Comparison of ENCODE assay signal across 1 cellular context in the genomic region with DNA sequence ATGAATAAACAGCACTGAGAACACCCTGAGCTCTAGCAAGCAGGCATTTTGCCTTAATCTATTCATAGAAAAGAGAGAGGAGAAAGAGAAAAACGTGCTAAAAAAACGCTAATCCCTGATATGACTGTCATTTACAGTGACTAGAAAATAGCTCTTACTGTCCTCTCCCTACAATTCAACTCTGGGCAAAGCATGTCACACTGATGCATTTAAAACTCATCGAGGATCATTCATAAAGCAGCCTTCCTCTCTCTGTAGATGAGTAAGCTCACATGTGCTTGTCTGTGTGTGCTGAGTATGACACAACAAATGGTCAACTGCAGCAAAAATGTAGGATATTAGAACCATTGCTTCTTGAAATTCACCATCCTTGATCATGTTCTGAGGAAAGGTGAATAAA.
TF ChIP-seq lines count a peak whose summit lies in the region.

No MANE protein-coding gene starts in this region.

TF ChIP-seq in IMR-90, 13 proteins besides CTCF, POLR2A, EP300 and RAD21:
- TF ChIP-seq RCOR1 (IDR thresholded peaks at IDR 0.05; ENCODE audit: insufficient replicate concordance, low read length) = no peak
- TF ChIP-seq BHLHE40 (IDR thresholded peaks at IDR 0.05; ENCODE audit: low read depth, low read length) = no peak
- no peak for TF ChIP-seq MXI1 (IDR thresholded peaks at IDR 0.05; ENCODE audit: borderline replicate concordance, low read depth, low read length)
- no peak for TF ChIP-seq MAZ (IDR thresholded peaks at IDR 0.05; ENCODE audit: borderline replicate concordance, low read depth, low read length)
- no peak for TF ChIP-seq MAFK (IDR thresholded peaks at IDR 0.05; ENCODE audit: low read depth, low read length)
- TF ChIP-seq, protein P1, sequence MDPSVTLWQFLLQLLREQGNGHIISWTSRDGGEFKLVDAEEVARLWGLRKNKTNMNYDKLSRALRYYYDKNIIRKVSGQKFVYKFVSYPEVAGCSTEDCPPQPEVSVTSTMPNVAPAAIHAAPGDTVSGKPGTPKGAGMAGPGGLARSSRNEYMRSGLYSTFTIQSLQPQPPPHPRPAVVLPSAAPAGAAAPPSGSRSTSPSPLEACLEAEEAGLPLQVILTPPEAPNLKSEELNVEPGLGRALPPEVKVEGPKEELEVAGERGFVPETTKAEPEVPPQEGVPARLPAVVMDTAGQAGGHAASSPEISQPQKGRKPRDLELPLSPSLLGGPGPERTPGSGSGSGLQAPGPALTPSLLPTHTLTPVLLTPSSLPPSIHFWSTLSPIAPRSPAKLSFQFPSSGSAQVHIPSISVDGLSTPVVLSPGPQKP (IDR thresholded peaks at IDR 0.05; ENCODE audit: borderline replicate concordance, low read depth, low read length) = no peak
TF ChIP-seq in IMR-90: peak in this region for 0.
